ENCODE assay signal across 1 cellular context in genomic region chr9:23825143-23825531, GRCh38.
A peak's percentile ranks its signal among the peaks of the same experiment; 100 is the strongest.
TF ChIP-seq lines count a peak whose summit lies in the region.

No MANE protein-coding gene starts in this region.

TF ChIP-seq in HEK293, 187 proteins besides CTCF, POLR2A, EP300 and RAD21 (continued from another document):
- TF ChIP-seq REST (tag by site-specific recombination; IDR thresholded peaks at IDR 0.05) (no peak), ZNF501 (tag by site-specific recombination; IDR thresholded peaks at IDR 0.05) (0 out of 2 replicates have a peak, but pooled peaks have one; percentile 32), ZNF354C (tag by site-specific recombination; IDR thresholded peaks at IDR 0.05; ENCODE audit: borderline replicate concordance, low read depth) (no peak), ZNF623 (tag by site-specific recombination; IDR thresholded peaks at IDR 0.05) (no peak), ZSCAN23 (tag by site-specific recombination; IDR thresholded peaks at IDR 0.05) (no peak), RBAK (tag by site-specific recombination; IDR thresholded peaks at IDR 0.05) (no peak), ZNF791 (tag by site-specific recombination; IDR thresholded peaks at IDR 0.05) (no peak), ZNF140 (tag by site-specific recombination; IDR thresholded peaks at IDR 0.05) (no peak), ZNF701 (tag by site-specific recombination; IDR thresholded peaks at IDR 0.05) (no peak), YY1 (tag by site-specific recombination; IDR thresholded peaks at IDR 0.05) (no peak), ZNF560 (tag by site-specific recombination; IDR thresholded peaks at IDR 0.05; ENCODE audit: borderline replicate concordance) (no peak), ZFP37 (tag by site-specific recombination; IDR thresholded peaks at IDR 0.05) (no peak), ZNF76 (tag by site-specific recombination; IDR thresholded peaks at IDR 0.05; ENCODE audit: borderline replicate concordance, low read depth) (no peak), ZBTB20 (tag by site-specific recombination; IDR thresholded peaks at IDR 0.05) (0 out of 2 replicates have a peak, but pooled peaks have one; percentile 20), ZNF366 (tag by site-specific recombination; conservative IDR thresholded peaks at IDR 0.05) (0 out of 2 replicates have a peak, but pooled peaks have one; percentile 7), MYNN (tag by site-specific recombination; IDR thresholded peaks at IDR 0.05; ENCODE audit: borderline replicate concordance) (no peak), ZSCAN5A (tag by site-specific recombination; IDR thresholded peaks at IDR 0.05) (no peak), ZNF433 (tag by site-specific recombination; IDR thresholded peaks at IDR 0.05; ENCODE audit: low read depth) (no peak), ZNF146 (tag by site-specific recombination; IDR thresholded peaks at IDR 0.05) (no peak), ZIC2 (tag by site-specific recombination; IDR thresholded peaks at IDR 0.05) (no peak), ZNF776 (tag by site-specific recombination; IDR thresholded peaks at IDR 0.05; ENCODE audit: borderline replicate concordance) (no peak), PATZ1 (tag by site-specific recombination; IDR thresholded peaks at IDR 0.05) (0 out of 2 replicates have a peak, but pooled peaks have one; percentile 0), ZNF561 (tag by site-specific recombination; IDR thresholded peaks at IDR 0.05; ENCODE audit: borderline replicate concordance) (no peak), MZF1 (tag by site-specific recombination; IDR thresholded peaks at IDR 0.05; ENCODE audit: borderline replicate concordance) (peak; percentile 17; the same call in 1 of the 2 replicates), ZBTB21 (tag by site-specific recombination; IDR thresholded peaks at IDR 0.05) (no peak), ZNF324 (tag by site-specific recombination; IDR thresholded peaks at IDR 0.05) (no peak), ZNF121 (tag by site-specific recombination; IDR thresholded peaks at IDR 0.05) (no peak), ZNF768 (tag by site-specific recombination; IDR thresholded peaks at IDR 0.05) (no peak), OSR2 (tag by site-specific recombination; IDR thresholded peaks at IDR 0.05) (peak; percentile 24; the same call in 1 of the 2 replicates), ZBTB6 (tag by site-specific recombination; IDR thresholded peaks at IDR 0.05) (no peak), ZNF658 (tag by site-specific recombination; IDR thresholded peaks at IDR 0.05) (no peak), GLIS2 (tag by site-specific recombination; IDR thresholded peaks at IDR 0.05) (no peak), ZNF544 (tag by site-specific recombination; IDR thresholded peaks at IDR 0.05) (no peak), ZNF621 (tag by site-specific recombination; IDR thresholded peaks at IDR 0.05) (no peak), HOXD13 (CRISPR knock-in tag; IDR thresholded peaks at IDR 0.05; ENCODE audit: borderline replicate concordance) (no peak), ZNF514 (tag by site-specific recombination; IDR thresholded peaks at IDR 0.05) (no peak), ZBTB11 (tag by site-specific recombination; conservative IDR thresholded peaks at IDR 0.05; ENCODE audit: low read depth) (no peak)
TF ChIP-seq in HEK293: peak in this region for 7.
